In the genomic region with DNA sequence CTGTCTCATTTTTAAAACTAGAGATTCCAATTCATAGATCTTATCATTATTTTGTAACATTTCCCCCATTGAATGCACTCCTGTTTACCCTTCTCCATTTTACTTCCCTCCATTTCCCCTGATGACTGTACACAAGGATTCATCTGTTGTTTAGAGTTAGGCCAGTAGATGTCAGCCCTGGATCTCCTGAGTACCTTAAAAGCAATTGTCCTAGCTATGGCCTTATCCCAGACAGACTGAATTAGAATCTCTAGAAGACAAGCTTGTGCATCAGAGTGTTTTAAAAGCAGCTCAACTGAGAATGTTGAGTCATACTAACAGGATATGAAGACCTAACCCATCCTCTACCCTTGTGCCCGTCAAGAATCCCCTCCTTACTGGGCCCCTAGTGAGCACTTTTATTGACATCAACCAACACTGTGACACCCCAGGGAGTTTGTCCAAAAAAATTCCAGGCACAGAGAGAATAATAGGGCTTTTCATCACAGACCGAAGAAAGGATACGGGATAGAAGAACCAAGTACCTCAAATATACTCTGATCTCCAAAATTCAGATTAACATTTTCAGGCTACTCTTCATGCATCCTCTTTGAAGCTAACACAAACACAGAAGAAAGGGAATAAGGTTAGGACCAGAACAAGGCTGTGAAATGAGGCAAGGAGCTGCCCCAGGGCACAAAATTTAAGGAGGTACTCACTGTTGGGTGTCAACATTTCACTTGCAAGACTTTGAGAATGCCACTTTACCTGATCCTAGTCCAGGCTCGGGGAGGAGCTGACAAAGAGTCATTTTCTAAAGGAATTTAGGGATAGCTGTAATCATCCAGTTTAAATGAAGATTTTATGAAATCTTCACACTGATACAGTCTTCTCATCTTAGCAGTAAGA, we compare ENCODE assay signal across 9 cellular contexts. TPM values are rescaled to one million over a fixed set of nuclear protein-coding genes. Genes with fewer than 3 reads are reported as not detected.
DNase-seq lines count a peak whose midpoint lies in the region; TF ChIP-seq lines count a peak whose summit lies in the region.
"Had no signal": no experiment of that assay in that cellular context is flagged by ENCODE, and none has a peak within 500 bp of the region (broad histone marks: within the 10 kb centered on the region; RNA-seq: fewer than 3 reads in every experiment).

No MANE protein-coding gene starts in this region.

- no peak overlapping the region for H3K9ac ChIP-seq in MM.1S (ENCODE audit: low read length)
- H3K9ac ChIP-seq in colonic mucosa (ENCODE audit: low read depth in 2 of 2, low read length in 2 of 2): no peak overlapping the region

- H3K79me2 ChIP-seq in MM.1S (ENCODE audit: low read length): no peaks in the 10 kb centered on the region

- H3F3A ChIP-seq in MM.1S (ENCODE audit: insufficient read depth, low read length): no peaks in the 10 kb centered on the region

- POLR2A ChIA-PET in AG04450 (lab: Yijun Ruan, JAX): no interaction called here
- POLR2A ChIA-PET in activated CD4-positive, alpha-beta memory T cell treated with anti-CD3 and anti-CD28 coated beads for 36 hours (lab: Charles Lee): interaction anchor here (0.6 to 2.3 kb wide), 9 partner anchors 9 to 402 kb away, joined by 3 to 18 read pairs (median 5); partner anchors contain the start of gene ZBED2

- no peaks in the 10 kb centered on the region for H3K36me3 Mint-ChIP-seq in HFFc6 (ENCODE audit: low read depth)
- peaks cover 71% of the 10 kb centered on the region for H3K36me3 Mint-ChIP-seq in activated CD4-positive, alpha-beta memory T cell treated with anti-CD3 and anti-CD28 coated beads for 36 hours

- H3K27me3 ChIP-seq in AG04450 (ENCODE audit: control insufficient read depth, insufficient read depth, low read length) (no peaks in the 10 kb centered on the region), MM.1S (replicated peaks; ENCODE audit: insufficient read depth, low read length) (no peaks in the 10 kb centered on the region), colonic mucosa (no peaks in the 10 kb centered on the region)
- H3K27me3 ChIP-seq: Peyer's patch had no signal

- peak; percentile 80 for TF ChIP-seq CTCF in AG04450 (IDR thresholded peaks at IDR 0.05; ENCODE audit: low read depth, low read length)
- peak; percentile 53; the same call in 2 of the 3 replicates for TF ChIP-seq CTCF in GM12872 (IDR thresholded peaks at IDR 0.05; ENCODE audit: insufficient read depth, low read depth, low read length)
- peak; percentile 81 for TF ChIP-seq CTCF in HFFc6 (IDR thresholded peaks at IDR 0.05)
- TF ChIP-seq CTCF in MM.1S (IDR thresholded peaks at IDR 0.05; ENCODE audit: low read length): peak; percentile 52
- no peak for TF ChIP-seq CTCF in colonic mucosa (IDR thresholded peaks at IDR 0.05)

- no peaks in the 10 kb centered on the region for H3K9me2 ChIP-seq in MM.1S (replicated peaks; ENCODE audit: insufficient read depth, low read length)

- H3K4me1 ChIP-seq in MM.1S (ENCODE audit: low read length) (no peaks in the 10 kb centered on the region), colonic mucosa (no peaks in the 10 kb centered on the region)
- H3K4me1 ChIP-seq: Peyer's patch had no signal

- no peak overlapping the region for H2AFZ ChIP-seq in MM.1S (ENCODE audit: low read length)

- H3K9me3 ChIP-seq in AG04450 (ENCODE audit: control insufficient read depth, insufficient read depth, low read length) (no peaks in the 10 kb centered on the region), MM.1S (replicated peaks; ENCODE audit: insufficient read depth, low read length) (no peaks in the 10 kb centered on the region), colonic mucosa (no peaks in the 10 kb centered on the region)
- H3K9me3 ChIP-seq: Peyer's patch had no signal

- H3K4me3 ChIP-seq in AG04450 (ENCODE audit: low read depth, low read length): no peak overlapping the region
- no peak overlapping the region for H3K4me3 ChIP-seq in MM.1S (ENCODE audit: low read length)
- no peak overlapping the region for H3K4me3 ChIP-seq in colonic mucosa
- H3K4me3 ChIP-seq: Peyer's patch had no signal

- intact Hi-C loops in activated CD4-positive, alpha-beta memory T cell treated with anti-CD3 and anti-CD28 coated beads for 36 hours (cut with micrococcal nuclease): loop anchor here (1.0 to 5.0 kb wide), 5 partner anchors 13 to 114 kb away; no protein-coding TSS in a partner anchor
- intact Hi-C loops in colonic mucosa (cut with DNase I): no loop called here

- no peak overlapping the region for H3K4me2 ChIP-seq in MM.1S (ENCODE audit: low read depth, low read length)

- H3K27ac Mint-ChIP-seq in HFFc6: peak overlapping the region; percentile 3; the same call in 1 of the 2 replicates
- H3K27ac Mint-ChIP-seq in activated CD4-positive, alpha-beta memory T cell treated with anti-CD3 and anti-CD28 coated beads for 36 hours: peak overlapping the region; percentile 83

- CTCF ChIA-PET in AG04450 (lab: Charles Lee): interaction anchor here (0.6 to 8.2 kb wide), 38 partner anchors 9 to 1412 kb away, joined by 3 to 182 read pairs (median 5); partner anchors contain the start of gene ZBED2
- CTCF ChIA-PET in activated CD4-positive, alpha-beta memory T cell treated with anti-CD3 and anti-CD28 coated beads for 36 hours (lab: Charles Lee): interaction anchor here (0.7 to 4.5 kb wide), 29 partner anchors 9 to 390 kb away, joined by 3 to 128 read pairs (median 6); partner anchors contain the start of gene ZBED2

- no peak overlapping the region for H3K4me3 Mint-ChIP-seq in HFFc6
- peak overlapping the region; percentile 35 for H3K4me3 Mint-ChIP-seq in activated CD4-positive, alpha-beta memory T cell treated with anti-CD3 and anti-CD28 coated beads for 36 hours

- H3K27ac ChIP-seq in AG04450 (ENCODE audit: low read depth, low read length) (no peak overlapping the region), MM.1S (ENCODE audit: low read length) (no peak overlapping the region), colonic mucosa (no peak overlapping the region)
- H3K27ac ChIP-seq: Peyer's patch had no signal

- DNase-seq in AG04450 (ENCODE audit: low read depth, low spot score): peak; percentile 70
- DNase-seq in HFFc6: peak; percentile 88
- DNase-seq in MM.1S: peak; percentile 27
- no peak for DNase-seq in activated CD4-positive, alpha-beta memory T cell treated with anti-CD3 and anti-CD28 coated beads for 36 hours
- peak; percentile 14 for DNase-seq in iPS DF 4.7 (ENCODE audit: extremely low read depth, low spot score)
- DNase-seq in colonic mucosa: no peak
- DNase-seq in NCI-H2081 (lab: John Stamatoyannopoulos, UW): no peak

- no peaks in the 10 kb centered on the region for H4K20me1 ChIP-seq in MM.1S (ENCODE audit: insufficient read depth, low read length)

- no peaks in the 10 kb centered on the region for H3K9me3 Mint-ChIP-seq in HFFc6
- peaks cover 2% of the 10 kb centered on the region for H3K9me3 Mint-ChIP-seq in activated CD4-positive, alpha-beta memory T cell treated with anti-CD3 and anti-CD28 coated beads for 36 hours

- peaks cover 55% of the 10 kb centered on the region for H3K4me1 Mint-ChIP-seq in HFFc6 (ENCODE audit: low read depth)
- peaks cover 73% of the 10 kb centered on the region for H3K4me1 Mint-ChIP-seq in activated CD4-positive, alpha-beta memory T cell treated with anti-CD3 and anti-CD28 coated beads for 36 hours (ENCODE audit: low read depth)

- no peaks in the 10 kb centered on the region; the same call in none of the 2 replicates for H3K27me3 Mint-ChIP-seq in HFFc6 (ENCODE audit: insufficient read depth)
- no peaks in the 10 kb centered on the region for H3K27me3 Mint-ChIP-seq in activated CD4-positive, alpha-beta memory T cell treated with anti-CD3 and anti-CD28 coated beads for 36 hours

- H3K36me3 ChIP-seq in MM.1S (replicated peaks; ENCODE audit: insufficient read depth, low read length): no peaks in the 10 kb centered on the region
- no peaks in the 10 kb centered on the region for H3K36me3 ChIP-seq in colonic mucosa
- H3K36me3 ChIP-seq: Peyer's patch had no signal

RNA-seq across cellular contexts. Expression of gene ZBED2, which starts 17.1 kb away (rescaled TPM):
- 0.11 and 0.14 TPM in 2 replicates for polyA plus RNA-seq in AG04450 (2011; rRNA removed)
- 0.13 and 0.14 TPM in 2 replicates for polyA minus RNA-seq in AG04450 (2011; rRNA and poly(A)+ RNA removed)
- total RNA-seq in HFFc6 (2021; fragmentation: NEBNext Ultra II Directional; extraction: Animal tissue kit (Norgen Biotek cat#: 25700)): under 1 TPM; 0.07 to 0.32 (median 0.20) TPM
- 100 to 1,000 TPM; 609 to 610 TPM for total RNA-seq in activated CD4-positive, alpha-beta memory T cell treated with anti-CD3 and anti-CD28 coated beads for 36 hours
- under 1 TPM in 1 of 2 donors, not detected in 1; 0.52 TPM for total RNA-seq in colonic mucosa
- total RNA-seq: Peyer's patch had no signal

RNA-seq across cellular contexts. Expression of gene CD96, which starts 36.0 kb away (rescaled TPM):
- polyA plus RNA-seq in AG04450 (2011; rRNA removed): 0.12 and 0.41 TPM in 2 replicates
- polyA minus RNA-seq in AG04450 (2011; rRNA and poly(A)+ RNA removed): not detected in 2 replicates
- not detected for total RNA-seq in HFFc6 (2021; fragmentation: NEBNext Ultra II Directional; extraction: Animal tissue kit (Norgen Biotek cat#: 25700))
- total RNA-seq in activated CD4-positive, alpha-beta memory T cell treated with anti-CD3 and anti-CD28 coated beads for 36 hours: 10 to 100 TPM; 37.9 to 39.0 TPM
- total RNA-seq in colonic mucosa: 1 to 10 TPM; 1.7 to 2.8 TPM

Comparison
In these comparisons a context has a peak if more than half of its experiments do, and no peak if none do; other contexts are left out.
1. DNase-seq: peak in AG04450 (single experiment), HFFc6 (single experiment), MM.1S (single experiment) and iPS DF 4.7 (single experiment); none in activated CD4-positive, alpha-beta memory T cell treated with anti-CD3 and anti-CD28 coated beads for 36 hours (single experiment), colonic mucosa (single experiment) and NCI-H2081 (0 of 2).
2. RNA of gene ZBED2, which starts 17.1 kb away (total RNA-seq): 609 to 610 TPM in activated CD4-positive, alpha-beta memory T cell treated with anti-CD3 and anti-CD28 coated beads for 36 hours; 0.52 TPM in colonic mucosa and 0.07 to 0.32 TPM in HFFc6; every median in the first group is over 100 times any median in the second.
3. RNA of gene CD96, which starts 36.0 kb away (total RNA-seq): 37.9 to 39.0 TPM in activated CD4-positive, alpha-beta memory T cell treated with anti-CD3 and anti-CD28 coated beads for 36 hours; 1.7 to 2.8 TPM in colonic mucosa and not detected in HFFc6; every median in the first group is over 10 times any median in the second.